ENCODE assay signal across 1 cellular context in genomic region chr1:212858055-212858460, GRCh38.
TF ChIP-seq lines count a peak whose summit lies in the region.

Gene FLVCR1 (plus strand): TSS chr1:212858275. CDS start chr1:212858453, 178 bp downstream.

TF ChIP-seq in HepG2, 621 proteins besides CTCF, POLR2A, EP300 and RAD21 (continued from another document and continues in another):
- TF ChIP-seq FOXA3 (CRISPR knock-in tag; IDR thresholded peaks at IDR 0.05) (peak; percentile 34; the same call in 1 of the 2 replicates), SMARCC2 (IDR thresholded peaks at IDR 0.05) (no peak), ZNF282 (IDR thresholded peaks at IDR 0.05; ENCODE audit: partially characterized antibody) (no peak), ELF4 (CRISPR knock-in tag; IDR thresholded peaks at IDR 0.05; ENCODE audit: borderline replicate concordance) (peak; percentile 34; the same call in 1 of the 2 replicates), KAT8 (CRISPR knock-in tag; IDR thresholded peaks at IDR 0.05) (peak; percentile 44), PHF5A (CRISPR knock-in tag; IDR thresholded peaks at IDR 0.05; ENCODE audit: low read depth, unreplicated experiment) (peak; percentile 40), ZNF44 (CRISPR knock-in tag; IDR thresholded peaks at IDR 0.05) (0 out of 2 replicates have a peak, but pooled peaks have one; percentile 24), ZIK1 (CRISPR knock-in tag; IDR thresholded peaks at IDR 0.05; ENCODE audit: borderline replicate concordance, low read depth) (no peak), HNRNPLL (IDR thresholded peaks at IDR 0.05; ENCODE audit: low read depth, low read length, poor library complexity, severe bottlenecking) (peak; percentile 87), LCORL (IDR thresholded peaks at IDR 0.05) (no peak), LCORL (CRISPR knock-in tag; IDR thresholded peaks at IDR 0.05) (peak; percentile 47; the same call in 1 of the 2 replicates), ZNF761 (CRISPR knock-in tag; conservative IDR thresholded peaks at IDR 0.05) (peak; percentile 63; the same call in 1 of the 2 replicates), ELF3 (CRISPR knock-in tag; IDR thresholded peaks at IDR 0.05) (peak; percentile 51; the same call in 1 of the 2 replicates), ZNF782 (CRISPR knock-in tag; IDR thresholded peaks at IDR 0.05; ENCODE audit: borderline replicate concordance) (peak; percentile 49; the same call in 1 of the 2 replicates), NCOA1 (CRISPR knock-in tag; IDR thresholded peaks at IDR 0.05) (no peak), ERF (CRISPR knock-in tag; IDR thresholded peaks at IDR 0.05) (no peak), PHB2 (IDR thresholded peaks at IDR 0.05; ENCODE audit: partially characterized antibody) (no peak), PREB (CRISPR knock-in tag; IDR thresholded peaks at IDR 0.05) (no peak), BCL3 (CRISPR knock-in tag; IDR thresholded peaks at IDR 0.05) (peak; percentile 50), NAIF1 (CRISPR knock-in tag; IDR thresholded peaks at IDR 0.05; ENCODE audit: borderline replicate concordance) (no peak), KDM2A (CRISPR knock-in tag; IDR thresholded peaks at IDR 0.05; ENCODE audit: borderline replicate concordance, low read depth) (peak; percentile 62; the same call in 1 of the 2 replicates), USF2 (IDR thresholded peaks at IDR 0.05; ENCODE audit: low read depth, low read length) (no peak), USF2 (CRISPR knock-in tag; IDR thresholded peaks at IDR 0.05; ENCODE audit: borderline replicate concordance) (0 out of 2 replicates have a peak, but pooled peaks have one; percentile 25), ZNF33B (CRISPR knock-in tag; IDR thresholded peaks at IDR 0.05) (peak; percentile 13; the same call in 1 of the 2 replicates), ZNF7 (CRISPR knock-in tag; IDR thresholded peaks at IDR 0.05) (no peak), ZNF430 (CRISPR knock-in tag; IDR thresholded peaks at IDR 0.05) (peak; percentile 87), ZNF639 (CRISPR knock-in tag; conservative IDR thresholded peaks at IDR 0.05) (no peak), MTA3 (CRISPR knock-in tag; IDR thresholded peaks at IDR 0.05) (no peak), RBM39 (IDR thresholded peaks at IDR 0.05; ENCODE audit: low read depth, low read length, poor library complexity, severe bottlenecking) (peak; percentile 14), ZBTB42 (CRISPR knock-in tag; IDR thresholded peaks at IDR 0.05) (0 out of 2 replicates have a peak, but pooled peaks have one; percentile 46), NFYC (CRISPR knock-in tag; IDR thresholded peaks at IDR 0.05) (peak; percentile 88), ZKSCAN8 (CRISPR knock-in tag; IDR thresholded peaks at IDR 0.05; ENCODE audit: borderline replicate concordance) (0 out of 2 replicates have a peak, but pooled peaks have one; percentile 47), AHR (CRISPR knock-in tag; IDR thresholded peaks at IDR 0.05) (peak; percentile 58; the same call in 1 of the 2 replicates), ZBTB14 (CRISPR knock-in tag; IDR thresholded peaks at IDR 0.05) (peak; percentile 72), ZNF354B (CRISPR knock-in tag; IDR thresholded peaks at IDR 0.05) (no peak), GLI4 (CRISPR knock-in tag; IDR thresholded peaks at IDR 0.05; ENCODE audit: borderline replicate concordance) (no peak), HOMEZ (CRISPR knock-in tag; IDR thresholded peaks at IDR 0.05; ENCODE audit: low read depth) (peak; percentile 51), ZNF264 (CRISPR knock-in tag; IDR thresholded peaks at IDR 0.05) (no peak), YEATS2 (CRISPR knock-in tag; IDR thresholded peaks at IDR 0.05; ENCODE audit: borderline replicate concordance) (peak; percentile 69), HNRNPUL1 (IDR thresholded peaks at IDR 0.05; ENCODE audit: low read depth, low read length) (no peak), ETV6 (CRISPR knock-in tag; conservative IDR thresholded peaks at IDR 0.05) (no peak), ZNF687 (CRISPR knock-in tag; IDR thresholded peaks at IDR 0.05) (peak; percentile 79), ZNF280D (CRISPR knock-in tag; IDR thresholded peaks at IDR 0.05) (peak; percentile 70; the same call in 1 of the 2 replicates), ZNF205 (CRISPR knock-in tag; IDR thresholded peaks at IDR 0.05) (0 out of 2 replicates have a peak, but pooled peaks have one; percentile 16), E2F5 (CRISPR knock-in tag; conservative IDR thresholded peaks at IDR 0.05) (0 out of 2 replicates have a peak, but pooled peaks have one; percentile 40), PHF8 (CRISPR knock-in tag; IDR thresholded peaks at IDR 0.05) (peak; percentile 69)
